Comparison of ENCODE assay signal across 33 cellular contexts in the genomic region with DNA sequence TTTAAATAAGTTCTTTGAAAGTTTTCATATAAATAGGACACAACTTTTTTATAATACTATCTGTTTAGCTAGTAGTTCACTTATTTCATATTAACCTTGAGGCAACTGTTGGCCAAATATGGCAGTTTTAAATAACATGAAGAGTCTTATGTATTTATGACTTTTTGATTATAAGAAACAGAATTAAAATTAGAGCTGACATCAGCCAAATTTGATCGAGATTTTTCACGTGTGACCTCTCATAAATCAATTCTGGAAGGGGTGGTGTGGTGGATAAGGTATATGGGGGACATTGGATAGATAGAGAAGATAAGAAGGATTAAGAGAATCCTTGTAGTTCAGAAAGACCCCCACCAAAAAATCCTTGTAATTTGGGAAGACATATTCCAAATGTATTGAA.
A peak's percentile ranks its signal among the peaks of the same experiment; 100 is the strongest.
DNase-seq lines count a peak whose midpoint lies in the region; ATAC-seq, FAIRE-seq and TF ChIP-seq lines count a peak whose summit lies in the region.
"Had no signal": no experiment of that assay in that cellular context is flagged by ENCODE, and none has a peak within 500 bp of the region (broad histone marks: within the 10 kb centered on the region; RNA-seq: fewer than 3 reads in every experiment).

No MANE protein-coding gene starts in this region.

- H4K8ac ChIP-seq in IMR-90 (ENCODE audit: low read depth in 2 of 2, low read length in 2 of 2) = no peak overlapping the region

- dilution Hi-C loops in IMR-90 (cut with HindIII; ENCODE audit: low sequenced_read_pairs, unreplicated experiment) = no loop called here

- no peak overlapping the region for H3K4ac ChIP-seq in IMR-90 (ENCODE audit: low read depth, low read length)

- H2AK5ac ChIP-seq in IMR-90 (ENCODE audit: low read depth, low read length) = no peak overlapping the region

- CTCF ChIA-PET in HepG2 (lab: Yijun Ruan, JAX; ENCODE audit: low intra/inter-chr PET ratio, low total read pairs) = no interaction called here
- CTCF ChIA-PET in A549 (lab: Yijun Ruan, JAX) = no interaction called here
- CTCF ChIA-PET in IMR-90 (lab: Yijun Ruan, JAX) = no interaction called here

- no peak for DNase-seq in HepG2 (ENCODE audit: low spot score)
- no peak for DNase-seq in right lobe of liver
- no peak for DNase-seq in A549 (ENCODE audit: low read depth in 1 of 2, low spot score in 1 of 2)
- DNase-seq in IMR-90 = no peak
- no peak for DNase-seq in NCI-H1105 (lab: John Stamatoyannopoulos, UW)
- DNase-seq in urothelium cell line (ENCODE audit: low spot score) = no peak
- DNase-seq: 8988T; ACHN; AML-193; BE2C; C1 segment of cervical spinal cord; Caco-2; Calu3; CD4-positive, alpha-beta memory T cell; CD4-positive, alpha-beta T cell; CD4-positive, CD25-positive, alpha-beta regulatory T cell; CD8-positive, alpha-beta memory T cell; CD8-positive, alpha-beta T cell; COR-L47; DMS 273 treated with DMSO at 0.1 percent for 48 hours; DMS153; DMS53; DMS79; DMS79 treated with DMSO at 0.1 percent for 48 hours; DND-41; EL had no signal

- H2BK15ac ChIP-seq in IMR-90 (ENCODE audit: low read depth, low read length) = no peak overlapping the region

- H3K27ac ChIP-seq in HepG2 (ENCODE audit: extremely low read length, insufficient read depth, low read length) = no peak overlapping the region
- no peak overlapping the region for H3K27ac ChIP-seq in right lobe of liver
- 0 out of 2 replicates have a peak overlapping the region, but pooled peaks have one; percentile 99 for H3K27ac ChIP-seq in 22Rv1
- H3K27ac ChIP-seq in A549 = no peak overlapping the region
- H3K27ac ChIP-seq in IMR-90 (ENCODE audit: insufficient read depth, low read length) = no peak overlapping the region
- H3K27ac ChIP-seq: BLaER1; BLaER1 treated with 17β-estradiol and CSF1 and Interleukin-3, amounts not matched to agents 10 nM and 100 nM; C4-2B had no signal

- H2AFZ ChIP-seq in HepG2 (ENCODE audit: low read length) (no peak overlapping the region), IMR-90 (replicated peaks; ENCODE audit: low read length, poor library complexity) (no peak overlapping the region)

- FAIRE-seq in HepG2 (lab: Jason Lieb, UNC) (no peak), A549 (lab: Jason Lieb, UNC) (no peak), urothelium cell line (lab: Jason Lieb, UNC) (no peak)
- FAIRE-seq: A204.1, D721Med had no signal

- H3K4me3 ChIP-seq in HepG2 (replicated peaks in 1 of 3; ENCODE audit: insufficient read depth in 1 of 3, low read depth in 2 of 3, low read length in 3 of 3) (no peak overlapping the region), right lobe of liver (no peak overlapping the region), A549 (no peak overlapping the region), IMR-90 (ENCODE audit: insufficient read depth, low read depth, low read length) (no peak overlapping the region)
- H3K4me3 ChIP-seq: BLaER1; BLaER1 treated with 17β-estradiol and CSF1 and Interleukin-3, amounts not matched to agents 10 nM and 100 nM had no signal

- H3K36me3 ChIP-seq in HepG2 (replicated peaks in 1 of 2; ENCODE audit: control insufficient read depth in 1 of 2, insufficient read depth in 2 of 2, low read length in 2 of 2) = no peaks in the 10 kb centered on the region
- no peaks in the 10 kb centered on the region for H3K36me3 ChIP-seq in right lobe of liver
- H3K36me3 ChIP-seq in IMR-90 (ENCODE audit: control insufficient read depth, insufficient read depth, low read length) = no peaks in the 10 kb centered on the region
- H3K36me3 ChIP-seq: BE2C, BLaER1 had no signal

- H4K5ac ChIP-seq in IMR-90 (ENCODE audit: low read depth, low read length) = no peak overlapping the region

- no peak overlapping the region for H3K23ac ChIP-seq in IMR-90 (ENCODE audit: low read depth, low read length)

- TF ChIP-seq RAD21 in HepG2 (CRISPR knock-in tag; IDR thresholded peaks at IDR 0.05) = no peak
- TF ChIP-seq RAD21 in A549 (conservative IDR thresholded peaks at IDR 0.05 in 1 of 2, IDR thresholded peaks at IDR 0.05 in 1 of 2) = no peak
- no peak for TF ChIP-seq RAD21 in IMR-90 (IDR thresholded peaks at IDR 0.05; ENCODE audit: low read length)

- H3K79me1 ChIP-seq in IMR-90 (ENCODE audit: low read depth in 1 of 2, low read length in 2 of 2) = no peaks in the 10 kb centered on the region

- H3K4me1 ChIP-seq in HepG2 (ENCODE audit: insufficient read depth, low read length) (no peaks in the 10 kb centered on the region), right lobe of liver (no peaks in the 10 kb centered on the region), A549 (no peaks in the 10 kb centered on the region), IMR-90 (ENCODE audit: control insufficient read depth, insufficient read depth, low read length) (no peaks in the 10 kb centered on the region)
- H3K4me1 ChIP-seq: BE2C, Caco-2 had no signal

- H3K9me3 ChIP-seq in HepG2 (ENCODE audit: low read length) (no peaks in the 10 kb centered on the region), right lobe of liver (no peaks in the 10 kb centered on the region), A549 (no peaks in the 10 kb centered on the region), IMR-90 (ENCODE audit: control insufficient read depth, insufficient read depth, low read length) (no peaks in the 10 kb centered on the region)
- H3K9me3 ChIP-seq: BE2C, BLaER1, Caco-2 had no signal

- H3K18ac ChIP-seq in IMR-90 (ENCODE audit: low read depth, low read length) = no peak overlapping the region

- no peak overlapping the region for H2AK9ac ChIP-seq in IMR-90 (replicated peaks; ENCODE audit: low read depth, low read length, poor library complexity)

- no peak overlapping the region for H4K91ac ChIP-seq in IMR-90 (ENCODE audit: insufficient read depth, low read depth, low read length)

- TF ChIP-seq EP300 in HepG2 (IDR thresholded peaks at IDR 0.05; ENCODE audit: low read depth in 2 of 2, low read length in 2 of 2) = no peak
- no peak for TF ChIP-seq EP300 in HepG2 (CRISPR knock-in tag; IDR thresholded peaks at IDR 0.05; ENCODE audit: borderline replicate concordance)
- TF ChIP-seq EP300 in A549 (IDR thresholded peaks at IDR 0.05) = no peak

- in situ Hi-C loops in HepG2 (cut with HindIII; ENCODE audit: extremely low pct_ligation_motif_present, low pct_unique_long_range_greater_than_20kb) (no loop called here), IMR-90 (cut with MboI; ENCODE audit: low sequenced_read_pairs) (no loop called here)

- H3K9me1 ChIP-seq in IMR-90 (ENCODE audit: insufficient read depth, low read length) = no peaks in the 10 kb centered on the region

- no peaks in the 10 kb centered on the region for H3K79me2 ChIP-seq in HepG2 (ENCODE audit: insufficient read depth, low read length)

- TF ChIP-seq POLR2A in HepG2 (IDR thresholded peaks at IDR 0.05; ENCODE audit: insufficient read depth in 1 of 2, low read depth in 2 of 2, low read length in 2 of 2) (no peak), right lobe of liver (IDR thresholded peaks at IDR 0.05) (no peak), A549 (IDR thresholded peaks at IDR 0.05; ENCODE audit: low read length) (no peak), IMR-90 (IDR thresholded peaks at IDR 0.05; ENCODE audit: low read depth, low read length) (no peak)

- H3K56ac ChIP-seq in IMR-90 (ENCODE audit: extremely low read depth, insufficient read depth, low read length) = no peak overlapping the region

- POLR2A ChIA-PET in HepG2 (lab: Yijun Ruan, JAX) = no interaction called here
- POLR2A ChIA-PET in A549 (lab: Yijun Ruan, JAX) = no interaction called here
- POLR2A ChIA-PET in IMR-90 (lab: Charles Lee; ENCODE audit: unreplicated experiment) = no interaction called here

- WGBS in HepG2 (ENCODE audit: low lambda C conversion rate) = 2% methylated on average over 2 of the region's 2 CpGs
- 61% methylated on average over 2 of the region's 2 CpGs for WGBS in right lobe of liver (ENCODE audit: insufficient coverage, low coverage, low lambda C conversion rate, missing lambda C conversion rate)
- 0% methylated on average over 2 of the region's 2 CpGs for WGBS in A549 (ENCODE audit: missing lambda C conversion rate)
- no CpG with 5 or more reads among the region's 2 CpGs for WGBS in IMR-90 (ENCODE audit: extremely low coverage in 2 of 2, insufficient read length in 1 of 2), 2 experiments

- intact Hi-C loops in HepG2 (cut with micrococcal nuclease; ENCODE audit: unreplicated experiment) = no loop called here
- intact Hi-C loops in right lobe of liver (cut with DNase I) = no loop called here
- intact Hi-C loops in IMR-90 (cut with micrococcal nuclease) = no loop called here

- H3K14ac ChIP-seq in IMR-90 (replicated peaks; ENCODE audit: low read depth, low read length) = no peak overlapping the region

- no peak overlapping the region for H2BK120ac ChIP-seq in IMR-90 (ENCODE audit: low read depth, low read length)

- no peak overlapping the region for H3K4me2 ChIP-seq in HepG2 (ENCODE audit: low read depth, low read length)
- H3K4me2 ChIP-seq in A549 = no peak overlapping the region
- H3K4me2 ChIP-seq in IMR-90 (ENCODE audit: low read depth, low read length) = no peak overlapping the region
- H3K4me2 ChIP-seq: BLaER1; BLaER1 treated with 17β-estradiol and CSF1 and Interleukin-3, amounts not matched to agents 10 nM and 100 nM had no signal

- H3K9ac ChIP-seq in HepG2 (ENCODE audit: insufficient read depth, low read depth, low read length) (no peak overlapping the region), IMR-90 (ENCODE audit: low read depth, low read length) (no peak overlapping the region)
- H3K9ac ChIP-seq: BLaER1; BLaER1 treated with 17β-estradiol and CSF1 and Interleukin-3, amounts not matched to agents 10 nM and 100 nM had no signal

- no peaks in the 10 kb centered on the region for H3K27me3 ChIP-seq in HepG2 (ENCODE audit: control insufficient read depth in 1 of 2, insufficient read depth in 2 of 2, low read length in 2 of 2)
- no peaks in the 10 kb centered on the region for H3K27me3 ChIP-seq in right lobe of liver
- no peaks in the 10 kb centered on the region for H3K27me3 ChIP-seq in IMR-90 (ENCODE audit: control insufficient read depth, insufficient read depth, low read length)
- H3K27me3 ChIP-seq: BE2C, BLaER1 had no signal

- H2BK5ac ChIP-seq in IMR-90 (ENCODE audit: low read depth, low read length, poor library complexity, severe bottlenecking) = no peak overlapping the region

- BruUV-seq in HepG2 (replicated peaks; lab: Mats Ljungman, UMichigan) (no TSS peak), IMR-90 (replicated peaks; lab: Mats Ljungman, UMichigan) (no TSS peak)

- no peak overlapping the region for H2BK20ac ChIP-seq in IMR-90 (ENCODE audit: low read depth, low read length)

- ATAC-seq in HepG2 (no peak), right lobe of liver (no peak), A549 (no peak), IMR-90 (ENCODE audit: low read depth) (no peak), GM19035 (IDR thresholded peaks at IDR 0.05; ENCODE audit: unreplicated experiment) (no peak)
- ATAC-seq: CD8-positive, alpha-beta T cell had no signal

- TF ChIP-seq CTCF in HepG2 (CRISPR knock-in tag; IDR thresholded peaks at IDR 0.05) (no peak), right lobe of liver (IDR thresholded peaks at IDR 0.05) (no peak), 22Rv1 (IDR thresholded peaks at IDR 0.05) (no peak), A549 (IDR thresholded peaks at IDR 0.05) (no peak), IMR-90 (conservative IDR thresholded peaks at IDR 0.05; ENCODE audit: low read depth, low read length) (no peak)

- H4K20me1 ChIP-seq in HepG2 (ENCODE audit: insufficient read depth, low read length) (no peaks in the 10 kb centered on the region), IMR-90 (ENCODE audit: insufficient read depth, low read length) (no peaks in the 10 kb centered on the region)
- H4K20me1 ChIP-seq: BLaER1 had no signal

TF ChIP-seq in IMR-90, 13 proteins besides CTCF, POLR2A, EP300 and RAD21 (continues in another document):
- TF ChIP-seq NFE2L2 (IDR thresholded peaks at IDR 0.05; ENCODE audit: low read depth, low read length) = no peak
